19 cellular contexts compared by ENCODE assay signal in the genomic region with DNA sequence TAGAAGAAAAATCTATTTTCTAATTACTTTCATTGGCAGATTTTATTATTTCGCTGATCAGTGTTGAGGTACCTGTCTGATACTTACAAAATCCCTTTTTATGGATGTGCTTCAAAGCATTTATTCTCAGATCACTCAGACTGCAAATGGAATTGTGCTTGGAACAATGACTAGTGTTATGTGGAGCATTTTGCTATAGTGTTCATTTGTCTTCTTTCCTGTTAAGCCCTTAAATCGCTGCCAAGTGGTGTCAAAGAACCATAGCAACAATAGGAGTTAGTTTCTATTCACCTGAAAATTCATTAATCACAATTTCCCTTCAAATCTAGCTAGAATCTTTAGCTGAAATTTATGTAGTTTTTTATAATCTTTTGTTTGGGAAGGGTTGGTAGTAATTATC. TPM values are rescaled to one million over a fixed set of nuclear protein-coding genes. Genes with fewer than 3 reads are reported as not detected.
A peak's percentile ranks its signal among the peaks of the same experiment; 100 is the strongest.
DNase-seq lines count a peak whose midpoint lies in the region; ATAC-seq lines count a peak whose summit lies in the region.
"Had no signal": no experiment of that assay in that cellular context is flagged by ENCODE, and none has a peak within 500 bp of the region (broad histone marks: within the 10 kb centered on the region; RNA-seq: fewer than 3 reads in every experiment).

No MANE protein-coding gene starts in this region.

- H4K20me1 ChIP-seq in Karpas-422 (ENCODE audit: insufficient read depth, low read depth, low read length): no peaks in the 10 kb centered on the region

- no peaks in the 10 kb centered on the region for H3K4me1 ChIP-seq in Karpas-422 (ENCODE audit: low read length)
- H3K4me1 ChIP-seq: lower lobe of right lung, transverse colon had no signal

- H3K4me3 ChIP-seq in Karpas-422 (ENCODE audit: low read length): no peak overlapping the region
- H3K4me3 ChIP-seq: GM23338, lower lobe of right lung, transverse colon had no signal

- no peaks in the 10 kb centered on the region for H3K79me2 ChIP-seq in Karpas-422 (ENCODE audit: low read length)

- no peaks in the 10 kb centered on the region for H3K27me3 ChIP-seq in Karpas-422 (ENCODE audit: low read length)
- H3K27me3 ChIP-seq: transverse colon had no signal

- no peaks in the 10 kb centered on the region for H3K9me3 ChIP-seq in Karpas-422 (ENCODE audit: low read length)
- H3K9me3 ChIP-seq: lower lobe of right lung, transverse colon had no signal

- H3K9me2 ChIP-seq in Karpas-422 (replicated peaks; ENCODE audit: insufficient read depth, low read length): no peaks in the 10 kb centered on the region

- DNase-seq in Karpas-422 (peak; percentile 17), NCI-H1436 treated with DMSO at 0.1 percent for 48 hours (lab: John Stamatoyannopoulos, UW) (peak; percentile 36), NCI-H748 treated with DMSO at 0.1 percent for 48 hours (lab: John Stamatoyannopoulos, UW) (peak; percentile 87), midbrain (lab: John Stamatoyannopoulos, UW) (peak; percentile 18), NCI-H526 (lab: John Stamatoyannopoulos, UW) (no peak), RPMI8226 (no peak)
- DNase-seq: CD4-positive, alpha-beta T cell; DMS 273 treated with DMSO at 0.1 percent for 48 hours; lower lobe of right lung; NCI-H2171; NCI-H526 treated with DMSO at 0.1 percent for 48 hours; SHP77 treated with DMSO at 0.1 percent for 48 hours; transverse colon had no signal

- H3K9ac ChIP-seq in Karpas-422 (ENCODE audit: low read length): no peak overlapping the region

- H3K27ac ChIP-seq in Karpas-422 (ENCODE audit: low read length): no peak overlapping the region
- H3K27ac ChIP-seq: lower lobe of right lung, transverse colon had no signal

- no peak for ATAC-seq in GM21576 (IDR thresholded peaks at IDR 0.05; ENCODE audit: unreplicated experiment)
- ATAC-seq: GM23338, lower lobe of right lung, WTC11 had no signal

- H3K4me2 ChIP-seq in Karpas-422 (ENCODE audit: low read depth, low read length, poor library complexity, severe bottlenecking): no peak overlapping the region
- H3K4me2 ChIP-seq: GM23338 had no signal

- H2AFZ ChIP-seq in Karpas-422 (ENCODE audit: low read length): no peak overlapping the region
- H2AFZ ChIP-seq: GM23338 had no signal

- no peaks in the 10 kb centered on the region for H3K36me3 ChIP-seq in Karpas-422 (ENCODE audit: insufficient read depth, low read length)
- H3K36me3 ChIP-seq: lower lobe of right lung, transverse colon had no signal

RNA-seq across cellular contexts. Expression of gene SMPDL3A, which starts 29.8 kb away (rescaled TPM):
- total RNA-seq in Karpas-422 (2014; rRNA removed; shearing (Covaris generic); ENCODE audit: low replicate concordance): not detected in 2 replicates

RNA-seq across cellular contexts. Expression of gene FABP7, which starts 39.4 kb away (rescaled TPM):
- not detected in 2 replicates for total RNA-seq in Karpas-422 (2014; rRNA removed; shearing (Covaris generic); ENCODE audit: low replicate concordance)
- total RNA-seq: activated T-helper 1 cell treated with anti-CD3 and anti-CD28 coated beads, Interleukin-12 subunit alpha, Interleukin-12 subunit beta, Interleukin-2, Interleukin-4 antibody, amounts not matched to agents 30 ng/mL and 10 ng/mL and 1 ng/mL, durations not matched to agents 14 hours and 24 hours and 36 hours; CD4-positive, alpha-beta T cell; endothelial cell of umbilical vein; lower lobe of right lung; MCF 10A had no signal

Comparison
In these comparisons a context has a peak if more than half of its experiments do, and no peak if none do; other contexts are left out.
1. DNase-seq: peak in Karpas-422 (single experiment), NCI-H1436 treated with DMSO at 0.1 percent for 48 hours (single experiment), NCI-H748 treated with DMSO at 0.1 percent for 48 hours (single experiment) and midbrain (single experiment); none in NCI-H526 (0 of 2) and RPMI8226 (single experiment).